1 cellular context compared by ENCODE assay signal in the genomic region with DNA sequence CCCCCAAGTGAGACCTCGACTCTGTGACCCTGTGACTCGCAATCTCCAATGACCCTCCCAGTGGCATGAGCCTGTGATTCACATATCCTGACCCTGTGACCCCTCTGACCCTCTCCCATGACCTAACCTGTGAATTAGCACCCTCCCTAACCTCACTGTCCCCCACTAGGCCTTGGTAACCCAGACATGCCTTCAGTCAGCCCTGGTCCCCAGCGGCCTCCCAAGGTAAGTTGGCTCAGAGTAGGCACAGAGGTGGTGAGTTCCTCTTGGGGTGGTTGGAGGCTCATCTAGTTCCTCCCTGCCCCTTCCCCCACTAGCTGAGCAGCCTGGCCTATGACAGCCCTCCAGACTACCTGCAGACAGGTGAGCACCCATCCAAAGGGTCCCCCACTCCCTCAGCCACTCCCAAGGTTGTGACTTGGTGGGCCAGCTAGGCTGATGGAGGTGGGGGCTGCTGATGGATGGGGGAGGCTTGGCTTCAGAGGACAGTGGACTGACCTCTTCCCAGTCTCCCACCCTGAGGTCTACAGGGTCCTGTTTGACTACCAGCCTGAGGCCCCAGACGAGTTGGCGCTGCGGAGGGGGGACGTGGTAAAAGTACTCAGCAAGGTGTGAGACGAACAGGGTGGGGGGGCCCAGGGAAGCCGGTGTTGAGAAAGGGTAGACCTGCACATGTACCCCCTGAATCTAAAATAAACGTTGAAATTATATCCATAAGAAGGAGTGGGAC.
TF ChIP-seq lines count a peak whose summit lies in the region.

No MANE protein-coding gene starts in this region.

TF ChIP-seq in WTC11, 78 proteins besides CTCF, POLR2A, EP300 and RAD21 (continued from another document):
- TF ChIP-seq, protein P1, sequence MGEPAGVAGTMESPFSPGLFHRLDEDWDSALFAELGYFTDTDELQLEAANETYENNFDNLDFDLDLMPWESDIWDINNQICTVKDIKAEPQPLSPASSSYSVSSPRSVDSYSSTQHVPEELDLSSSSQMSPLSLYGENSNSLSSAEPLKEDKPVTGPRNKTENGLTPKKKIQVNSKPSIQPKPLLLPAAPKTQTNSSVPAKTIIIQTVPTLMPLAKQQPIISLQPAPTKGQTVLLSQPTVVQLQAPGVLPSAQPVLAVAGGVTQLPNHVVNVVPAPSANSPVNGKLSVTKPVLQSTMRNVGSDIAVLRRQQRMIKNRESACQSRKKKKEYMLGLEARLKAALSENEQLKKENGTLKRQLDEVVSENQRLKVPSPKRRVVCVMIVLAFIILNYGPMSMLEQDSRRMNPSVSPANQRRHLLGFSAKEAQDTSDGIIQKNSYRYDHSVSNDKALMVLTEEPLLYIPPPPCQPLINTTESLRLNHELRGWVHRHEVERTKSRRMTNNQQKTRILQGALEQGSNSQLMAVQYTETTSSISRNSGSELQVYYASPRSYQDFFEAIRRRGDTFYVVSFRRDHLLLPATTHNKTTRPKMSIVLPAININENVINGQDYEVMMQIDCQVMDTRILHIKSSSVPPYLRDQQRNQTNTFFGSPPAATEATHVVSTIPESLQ (CRISPR knock-in tag; IDR thresholded peaks at IDR 0.05), result no peak
- no peak for TF ChIP-seq KAT7 (CRISPR knock-in tag; IDR thresholded peaks at IDR 0.05; ENCODE audit: borderline replicate concordance)
